Comparison of ENCODE assay signal across 17 cellular contexts in the genomic region with DNA sequence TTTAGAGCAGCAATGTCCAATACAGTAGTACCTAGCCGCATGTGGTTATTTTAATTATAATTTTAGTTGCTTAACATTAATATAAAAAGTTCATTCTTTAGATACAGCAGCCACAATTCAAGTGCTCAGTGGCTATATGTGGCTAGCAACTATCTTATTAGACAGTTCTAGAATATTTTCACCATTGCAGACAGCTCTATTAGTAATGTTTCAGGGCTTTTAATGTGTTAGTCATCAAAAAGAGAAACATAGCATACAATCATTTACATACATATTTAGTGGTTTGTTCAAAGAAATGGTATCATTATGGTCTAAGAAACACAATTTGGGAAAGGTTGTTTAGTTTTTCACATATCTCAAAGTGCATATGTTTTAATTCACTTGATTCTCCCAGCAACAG.
"Had no signal": no experiment of that assay in that cellular context is flagged by ENCODE, and none has a peak within 500 bp of the region (broad histone marks: within the 10 kb centered on the region; RNA-seq: fewer than 3 reads in every experiment).

No MANE protein-coding gene starts in this region.

- H3K9me3 ChIP-seq: colonic mucosa, testis had no signal

- H3K27ac ChIP-seq: colonic mucosa, testis had no signal

- H3K4me3 Mint-ChIP-seq: activated naive CD8-positive, alpha-beta T cell treated with anti-CD3 and anti-CD28 coated beads, Interleukin-2, amount 10 ng/mL, durations not matched to agents 7 days and 5 days; activated T-helper 1 cell treated with anti-CD3 and anti-CD28 coated beads, Interleukin-12 subunit alpha, Interleukin-12 subunit beta, Interleukin-2, Interleukin-4 antibody, amounts not matched to agents 30 ng/mL and 10 ng/mL and 1 ng/mL, durations not matched to agents 14 hours and 24 hours and 36 hours; nephron; stimulated activated naive CD8-positive, alpha-beta T cell treated with anti-CD3 and anti-CD28 coated beads, Interleukin-15, amount 100 ng/mL, for 72 hours had no signal

- DNase-seq: activated CD4-positive, CD25-positive, alpha-beta regulatory T cell treated with anti-CD3 and anti-CD28 coated beads, Interleukin-2, amount 50 U/mL, for 72 hours; activated naive CD4-positive, alpha-beta T cell; activated naive CD8-positive, alpha-beta T cell treated with anti-CD3 and anti-CD28 coated beads, Interleukin-2, amount 10 ng/mL, durations not matched to agents 7 days and 5 days; caudate nucleus; colonic mucosa; glutamatergic neuron; left ventricle myocardium superior; occipital lobe; right cardiac atrium; stimulated activated naive CD8-positive, alpha-beta T cell treated with anti-CD3 and anti-CD28 coated beads, Interleukin-15, amount 100 ng/mL, for 72 hours; T-helper 1 cell; T1000; testis had no signal

- H3K4me1 ChIP-seq: colonic mucosa, testis had no signal

- H3K4me3 ChIP-seq: colonic mucosa, testis had no signal

- H3K27me3 Mint-ChIP-seq: stimulated activated naive CD8-positive, alpha-beta T cell treated with anti-CD3 and anti-CD28 coated beads, Interleukin-15, amount 100 ng/mL, for 72 hours had no signal

- H3K27me3 ChIP-seq: colonic mucosa, testis had no signal

- H3K27ac Mint-ChIP-seq: activated naive CD8-positive, alpha-beta T cell treated with anti-CD3 and anti-CD28 coated beads, Interleukin-2, amount 10 ng/mL, durations not matched to agents 7 days and 5 days; activated T-helper 1 cell treated with anti-CD3 and anti-CD28 coated beads, Interleukin-12 subunit alpha, Interleukin-12 subunit beta, Interleukin-2, Interleukin-4 antibody, amounts not matched to agents 30 ng/mL and 10 ng/mL and 1 ng/mL, durations not matched to agents 14 hours and 24 hours and 36 hours; nephron; progenitor cell of endocrine pancreas; stimulated activated naive CD8-positive, alpha-beta T cell treated with anti-CD3 and anti-CD28 coated beads, Interleukin-15, amount 100 ng/mL, for 72 hours had no signal

- H3K9me3 Mint-ChIP-seq: activated naive CD8-positive, alpha-beta T cell treated with anti-CD3 and anti-CD28 coated beads, Interleukin-2, amount 10 ng/mL, durations not matched to agents 7 days and 5 days; activated T-helper 1 cell treated with anti-CD3 and anti-CD28 coated beads, Interleukin-12 subunit alpha, Interleukin-12 subunit beta, Interleukin-2, Interleukin-4 antibody, amounts not matched to agents 30 ng/mL and 10 ng/mL and 1 ng/mL, durations not matched to agents 14 hours and 24 hours and 36 hours; nephron; stimulated activated naive CD8-positive, alpha-beta T cell treated with anti-CD3 and anti-CD28 coated beads, Interleukin-15, amount 100 ng/mL, for 72 hours had no signal

- H3K36me3 Mint-ChIP-seq: activated naive CD8-positive, alpha-beta T cell treated with anti-CD3 and anti-CD28 coated beads, Interleukin-2, amount 10 ng/mL, durations not matched to agents 7 days and 5 days had no signal

- H3K36me3 ChIP-seq: colonic mucosa had no signal

- ATAC-seq: esophagus mucosa; right cardiac atrium; stimulated activated naive CD8-positive, alpha-beta T cell treated with anti-CD3 and anti-CD28 coated beads, Interleukin-15, amount 100 ng/mL, for 72 hours had no signal
